ENCODE assay signal across 8 cellular contexts in genomic region chr17:37490022-37490587, GRCh38. TPM values are rescaled to one million over a fixed set of nuclear protein-coding genes. Genes with fewer than 3 reads are reported as not detected.
A peak's percentile ranks its signal among the peaks of the same experiment; 100 is the strongest.
DNase-seq lines count a peak whose midpoint lies in the region; ATAC-seq and TF ChIP-seq lines count a peak whose summit lies in the region.

No MANE protein-coding gene starts in this region.

- no peaks in the 10 kb centered on the region for H3K9me3 ChIP-seq in SJCRH30 (replicated peaks)
- H3K9me3 ChIP-seq in transverse colon, result no peaks in the 10 kb centered on the region

- H3K4me1 ChIP-seq in SJCRH30 (peaks cover 9% of the 10 kb centered on the region), transverse colon (peaks cover 0 to 32% (median 23%) of the 10 kb centered on the region in 4 donors)

- no peak for TF ChIP-seq POLR2A in transverse colon (IDR thresholded peaks at IDR 0.05)

- H3K36me3 ChIP-seq in SJCRH30 (no peaks in the 10 kb centered on the region), transverse colon (no peaks in the 10 kb centered on the region)

- H3K27me3 ChIP-seq in SJCRH30, result no peaks in the 10 kb centered on the region
- H3K27me3 ChIP-seq in transverse colon, result no peaks in the 10 kb centered on the region

- H3K27ac ChIP-seq in SJCRH30 (no peak overlapping the region), transverse colon (peak overlapping the region; percentile 85 to 94 (median 88))

- DNase-seq in COLO668 (lab: John Stamatoyannopoulos, UW; ENCODE audit: unreplicated experiment) (peak; percentile 63), SJCRH30 (peak; percentile 80 to 81), Right ventricle myocardium inferior (ENCODE audit: missing footprints) (peak; percentile 87), pons (ENCODE audit: low spot score) (peak; percentile 31), transverse colon (peak; percentile 61)
- peak; percentile 81 for DNase-seq in activated naive CD4-positive, alpha-beta T cell treated with Interleukin-2 at 50 U/mL for 16 hours

- peak in 2 of 5 experiments; percentile 22 to 26 for TF ChIP-seq CTCF in transverse colon (IDR thresholded peaks at IDR 0.05)

- intact Hi-C loops in Right ventricle myocardium inferior (cut with DNase I), result no loop called here
- intact Hi-C loops in transverse colon (cut with DNase I; ENCODE audit: low total_unique reads), result no loop called here

- 0% methylated on average over 4 to 12 of the region's 56 CpGs for WGBS in transverse colon (ENCODE audit: low coverage in 1 of 2), 2 donors

- ATAC-seq in GM19372 (IDR thresholded peaks at IDR 0.05; ENCODE audit: low read depth, unreplicated experiment), result peak; percentile 55
- peak; percentile 23 for ATAC-seq in HG03565 (IDR thresholded peaks at IDR 0.05; ENCODE audit: unreplicated experiment)
- peak; percentile 55 for ATAC-seq in Right ventricle myocardium inferior

- H3K4me3 ChIP-seq in SJCRH30, result peak overlapping the region; percentile 67
- peak overlapping the region; percentile 60 to 80 (median 70) for H3K4me3 ChIP-seq in transverse colon

- in situ Hi-C loops in transverse colon (cut with MboI; ENCODE audit: low pct_ligation_motif_present in 1 of 4, low pct_unique_long_range_greater_than_20kb in 1 of 4, low sequenced_read_pairs in 3 of 4), result no loop called here

- TF ChIP-seq EP300 in transverse colon (IDR thresholded peaks at IDR 0.05; ENCODE audit: low read depth), result no peak

RNA-seq across cellular contexts. Expression of gene DUSP14, which starts 0.4 kb away (rescaled TPM):
- total RNA-seq in SJCRH30 (2014; rRNA removed; shearing (Covaris generic)), result 24.4 and 24.6 TPM in 2 replicates
- total RNA-seq in Right ventricle myocardium inferior (21.5 TPM), transverse colon (1 to 10 TPM; 1.6 to 3.8 (median 2.8) TPM)

Comparison
In these comparisons a context has a peak if more than half of its experiments do, and no peak if none do; other contexts are left out.
1. DNase-seq: peak in every context shown above with its lines; median percentile 87 in Right ventricle myocardium inferior; 81 in activated naive CD4-positive, alpha-beta T cell treated with Interleukin-2 at 50 U/mL for 16 hours; 80 in SJCRH30; 63 in COLO668; 61 in transverse colon; 31 in pons.